9 cellular contexts compared by ENCODE assay signal in genomic region chr9:105475302-105475701, GRCh38. TPM values are rescaled to one million over a fixed set of nuclear protein-coding genes. Genes with fewer than 3 reads are reported as not detected.
A peak's percentile ranks its signal among the peaks of the same experiment; 100 is the strongest.
DNase-seq lines count a peak whose midpoint lies in the region; ATAC-seq, FAIRE-seq and TF ChIP-seq lines count a peak whose summit lies in the region.
"Had no signal": no experiment of that assay in that cellular context is flagged by ENCODE, and none has a peak within 500 bp of the region (broad histone marks: within the 10 kb centered on the region; RNA-seq: fewer than 3 reads in every experiment).

No MANE protein-coding gene starts in this region.

- H3K4me3 Mint-ChIP-seq in brain = no peak overlapping the region

- no peak overlapping the region for H3K4me2 ChIP-seq in mesendoderm (ENCODE audit: low read length)

- no peaks in the 10 kb centered on the region for H3K27me3 ChIP-seq in mesendoderm (ENCODE audit: insufficient read depth, low read length, poor library complexity)

- no peak overlapping the region for H3K18ac ChIP-seq in mesendoderm (ENCODE audit: low read length)

- no peaks in the 10 kb centered on the region for H3K4me1 ChIP-seq in mesendoderm (ENCODE audit: control insufficient read depth, low read depth, low read length)

- H3K27ac Mint-ChIP-seq in brain = peak overlapping the region in 2 of 5 experiments; percentile 7 to 25

- H3K9me3 Mint-ChIP-seq in brain = peaks cover 0 to 3% (median 0%) of the 10 kb centered on the region in 5 experiments

- H2AK5ac ChIP-seq in mesendoderm (ENCODE audit: low read length) = no peak overlapping the region

- H3K56ac ChIP-seq in mesendoderm (ENCODE audit: low read length) = no peak overlapping the region

- H4K8ac ChIP-seq in mesendoderm (ENCODE audit: low read depth, low read length) = no peak overlapping the region

- peaks cover 2% of the 10 kb centered on the region for H3K79me1 ChIP-seq in mesendoderm (ENCODE audit: low read length)

- H2BK120ac ChIP-seq in mesendoderm (ENCODE audit: low read depth, low read length) = no peak overlapping the region

- H3K36me3 ChIP-seq in mesendoderm (ENCODE audit: control insufficient read depth, insufficient read depth, low read length) = no peaks in the 10 kb centered on the region

- no peak overlapping the region for H3K4ac ChIP-seq in mesendoderm (ENCODE audit: low read depth, low read length)

- H3K79me2 ChIP-seq in mesendoderm (ENCODE audit: control insufficient read depth, insufficient read depth, low read length) = no peaks in the 10 kb centered on the region

- H3K27me3 Mint-ChIP-seq in brain = no peaks in the 10 kb centered on the region

- ATAC-seq in GM21737 (IDR thresholded peaks at IDR 0.05; ENCODE audit: unreplicated experiment) (no peak), GM18511 (IDR thresholded peaks at IDR 0.05; ENCODE audit: unreplicated experiment) (no peak), esophagus mucosa (no peak)

- H4K5ac ChIP-seq in mesendoderm (ENCODE audit: low read length) = no peak overlapping the region

- FAIRE-seq in D721Med (lab: Jason Lieb, UNC) = no peak

- no peak overlapping the region for H3K4me3 ChIP-seq in mesendoderm (ENCODE audit: low read length)

- no peak overlapping the region for H3K23ac ChIP-seq in mesendoderm (ENCODE audit: low read length)

- TF ChIP-seq CTCF in D721Med (IDR thresholded peaks at IDR 0.05; ENCODE audit: insufficient read depth, missing control alignments) = peak; percentile 44
- TF ChIP-seq CTCF in brain (conservative IDR thresholded peaks at IDR 0.05) = peak; percentile 51 to 57

- no CpG with 5 or more reads among the region's 2 CpGs for WGBS in mesendoderm (ENCODE audit: extremely low coverage, insufficient coverage, low lambda C conversion rate)

- no peak overlapping the region for H3K27ac ChIP-seq in mesendoderm (ENCODE audit: low read depth, low read length)

- H3K9ac ChIP-seq in mesendoderm (ENCODE audit: low read length) = no peak overlapping the region

- no peak for DNase-seq in D721Med (ENCODE audit: insufficient read length, low spot score)
- DNase-seq in Kasumi-1 (lab: John Stamatoyannopoulos, UW) = peak; percentile 7 to 60
- peak; percentile 65 for DNase-seq in mesendoderm
- no peak for DNase-seq in activated CD4-positive, alpha-beta T cell treated with anti-CD3 and anti-CD28 coated beads, Interleukin-2, amount 50 U/mL, for 48 hours
- DNase-seq: central memory CD4-positive, alpha-beta T cell had no signal

- H2BK5ac ChIP-seq in mesendoderm (ENCODE audit: low read length) = no peak overlapping the region

- H2BK15ac ChIP-seq in mesendoderm (replicated peaks; ENCODE audit: low read depth) = no peak overlapping the region

- peaks cover 14% of the 10 kb centered on the region for H3K4me1 Mint-ChIP-seq in brain

- peaks cover 23% of the 10 kb centered on the region for H3K36me3 Mint-ChIP-seq in brain

RNA-seq across cellular contexts. Expression of gene FSD1L, which starts 27.5 kb away (rescaled TPM):
- polyA plus RNA-seq in brain (ENCODE audit: insufficient read depth, low read depth, low replicate concordance) = 2.6 TPM
- 1.3 TPM for polyA plus RNA-seq in mesendoderm (2013, experiment 1 of 2)
- 1.2 TPM for polyA plus RNA-seq in mesendoderm (2013, experiment 2 of 2)
- total RNA-seq in esophagus mucosa = 2.3 TPM

Comparison
In these comparisons a context has a peak if more than half of its experiments do, and no peak if none do; other contexts are left out.
1. DNase-seq: peak in Kasumi-1 (2 of 2) and mesendoderm (single experiment); none in D721Med (single experiment) and activated CD4-positive, alpha-beta T cell treated with anti-CD3 and anti-CD28 coated beads, Interleukin-2, amount 50 U/mL, for 48 hours (0 of 2).